Comparison of ENCODE assay signal across 14 cellular contexts in genomic region chr3:61650276-61650675, GRCh38.
DNase-seq lines count a peak whose midpoint lies in the region; ATAC-seq and TF ChIP-seq lines count a peak whose summit lies in the region.
"Had no signal": no experiment of that assay in that cellular context is flagged by ENCODE, and none has a peak within 500 bp of the region (broad histone marks: within the 10 kb centered on the region; RNA-seq: fewer than 3 reads in every experiment).

No MANE protein-coding gene starts in this region.

- H3K36me3 ChIP-seq in gastroesophageal sphincter (no peaks in the 10 kb centered on the region), prostate gland (no peaks in the 10 kb centered on the region)
- H3K36me3 ChIP-seq: upper lobe of left lung had no signal

- TF ChIP-seq EP300 in gastroesophageal sphincter (IDR thresholded peaks at IDR 0.05), result no peak

- H3K4me3 ChIP-seq in gastroesophageal sphincter, result no peak overlapping the region
- H3K4me3 ChIP-seq in prostate gland, result no peak overlapping the region
- H3K4me3 ChIP-seq: BLaER1 treated with 17β-estradiol and CSF1 and Interleukin-3, amounts not matched to agents 10 nM and 100 nM; upper lobe of left lung had no signal

- no peak for TF ChIP-seq CTCF in C4-2B (conservative IDR thresholded peaks at IDR 0.05)
- no peak for TF ChIP-seq CTCF in VCaP (conservative IDR thresholded peaks at IDR 0.05)
- no peak for TF ChIP-seq CTCF in gastroesophageal sphincter (IDR thresholded peaks at IDR 0.05)
- TF ChIP-seq CTCF in prostate gland (IDR thresholded peaks at IDR 0.05), result no peak

- H3K36me3 Mint-ChIP-seq in activated CD8-positive, alpha-beta memory T cell treated with anti-CD3 and anti-CD28 coated beads, Interleukin-2, amount 10 ng/mL, durations not matched to agents 7 days and 5 days, result no peaks in the 10 kb centered on the region
- H3K36me3 Mint-ChIP-seq: naive B cell had no signal

- intact Hi-C loops in prostate gland (cut with DNase I), result no loop called here

- H3K4me1 ChIP-seq in gastroesophageal sphincter (peaks cover 0 to 19% (median 3%) of the 10 kb centered on the region in 3 donors), prostate gland (replicated peaks) (no peaks in the 10 kb centered on the region)

- no peaks in the 10 kb centered on the region for H3K27me3 ChIP-seq in gastroesophageal sphincter
- no peaks in the 10 kb centered on the region for H3K27me3 ChIP-seq in prostate gland (replicated peaks; ENCODE audit: insufficient read depth)
- H3K27me3 ChIP-seq: BLaER1 treated with 17β-estradiol and CSF1 and Interleukin-3, amounts not matched to agents 10 nM and 100 nM; upper lobe of left lung had no signal

- H3K27ac ChIP-seq in C4-2B (peak overlapping the region; percentile 34; the same call in 1 of the 2 replicates), VCaP (peak overlapping the region; percentile 32), gastroesophageal sphincter (peak overlapping the region in 3 of 4 donors; percentile 11 to 53 (median 48)), prostate gland (no peak overlapping the region)
- H3K27ac ChIP-seq: BLaER1 treated with 17β-estradiol and CSF1 and Interleukin-3, amounts not matched to agents 10 nM and 100 nM; upper lobe of left lung had no signal

- TF ChIP-seq POLR2A in gastroesophageal sphincter (IDR thresholded peaks at IDR 0.05) (no peak), prostate gland (IDR thresholded peaks at IDR 0.05) (no peak)

- CTCF ChIA-PET in activated CD8-positive, alpha-beta memory T cell treated with anti-CD3 and anti-CD28 coated beads, Interleukin-2, amount 10 ng/mL, durations not matched to agents 7 days and 5 days (lab: Charles Lee), result no interaction called here

- peak; percentile 83 for ATAC-seq in gastroesophageal sphincter
- ATAC-seq in stimulated activated naive CD8-positive, alpha-beta T cell treated with anti-CD3 and anti-CD28 coated beads, Interleukin-15, amount 100 ng/mL, for 72 hours, result no peak
- no peak for ATAC-seq in activated CD8-positive, alpha-beta memory T cell treated with anti-CD3 and anti-CD28 coated beads, Interleukin-2, amount 10 ng/mL, durations not matched to agents 7 days and 5 days

- no peaks in the 10 kb centered on the region for H3K4me1 Mint-ChIP-seq in stimulated activated naive CD8-positive, alpha-beta T cell treated with anti-CD3 and anti-CD28 coated beads, Interleukin-15, amount 100 ng/mL, for 72 hours
- no peaks in the 10 kb centered on the region for H3K4me1 Mint-ChIP-seq in activated CD8-positive, alpha-beta memory T cell treated with anti-CD3 and anti-CD28 coated beads, Interleukin-2, amount 10 ng/mL, durations not matched to agents 7 days and 5 days
- H3K4me1 Mint-ChIP-seq: naive B cell had no signal

- H3K9me3 ChIP-seq in gastroesophageal sphincter (no peaks in the 10 kb centered on the region), prostate gland (no peaks in the 10 kb centered on the region)
- H3K9me3 ChIP-seq: upper lobe of left lung had no signal

- H3K27ac Mint-ChIP-seq in stimulated activated naive CD8-positive, alpha-beta T cell treated with anti-CD3 and anti-CD28 coated beads, Interleukin-15, amount 100 ng/mL, for 72 hours, result no peak overlapping the region
- no peak overlapping the region for H3K27ac Mint-ChIP-seq in activated CD8-positive, alpha-beta memory T cell treated with anti-CD3 and anti-CD28 coated beads, Interleukin-2, amount 10 ng/mL, durations not matched to agents 7 days and 5 days
- H3K27ac Mint-ChIP-seq: naive B cell had no signal

- H3K9me3 Mint-ChIP-seq in stimulated activated naive CD8-positive, alpha-beta T cell treated with anti-CD3 and anti-CD28 coated beads, Interleukin-15, amount 100 ng/mL, for 72 hours, result no peaks in the 10 kb centered on the region
- H3K9me3 Mint-ChIP-seq in activated CD8-positive, alpha-beta memory T cell treated with anti-CD3 and anti-CD28 coated beads, Interleukin-2, amount 10 ng/mL, durations not matched to agents 7 days and 5 days (ENCODE audit: low read depth), result no peaks in the 10 kb centered on the region

- no peak overlapping the region for H3K4me3 Mint-ChIP-seq in stimulated activated naive CD8-positive, alpha-beta T cell treated with anti-CD3 and anti-CD28 coated beads, Interleukin-15, amount 100 ng/mL, for 72 hours
- H3K4me3 Mint-ChIP-seq in activated CD8-positive, alpha-beta memory T cell treated with anti-CD3 and anti-CD28 coated beads, Interleukin-2, amount 10 ng/mL, durations not matched to agents 7 days and 5 days, result no peak overlapping the region
- H3K4me3 Mint-ChIP-seq: naive B cell had no signal

- H3K27me3 Mint-ChIP-seq in stimulated activated naive CD8-positive, alpha-beta T cell treated with anti-CD3 and anti-CD28 coated beads, Interleukin-15, amount 100 ng/mL, for 72 hours, result no peaks in the 10 kb centered on the region
- H3K27me3 Mint-ChIP-seq in activated CD8-positive, alpha-beta memory T cell treated with anti-CD3 and anti-CD28 coated beads, Interleukin-2, amount 10 ng/mL, durations not matched to agents 7 days and 5 days, result no peaks in the 10 kb centered on the region
- H3K27me3 Mint-ChIP-seq: naive B cell had no signal

- DNase-seq in prostate gland (ENCODE audit: low spot score) (peak; percentile 51), Kasumi-1 (lab: John Stamatoyannopoulos, UW) (no peak)
- DNase-seq in stimulated activated naive CD8-positive, alpha-beta T cell treated with anti-CD3 and anti-CD28 coated beads, Interleukin-15, amount 100 ng/mL, for 72 hours, result no peak
- DNase-seq in activated CD8-positive, alpha-beta memory T cell treated with anti-CD3 and anti-CD28 coated beads, Interleukin-2, amount 10 ng/mL, durations not matched to agents 7 days and 5 days, result no peak
- no peak for DNase-seq in activated effector memory CD4-positive, alpha-beta T cell treated with Interleukin-2 at 50 U/mL for 16 hours
- DNase-seq: naive B cell; NCI-H1105 treated with DMSO at 0.1 percent for 48 hours; stimulated activated CD4-positive, alpha-beta T cell treated with anti-CD3 and anti-CD28 coated beads, Interleukin-4, amount 100 ng/mL, for 24 hours; T-helper 2 cell; upper lobe of left lung had no signal

- 7 to 21% methylated on average over 7 of the region's 7 CpGs for WGBS in gastroesophageal sphincter (ENCODE audit: low coverage in 1 of 2), 2 donors
- 26% methylated on average over 7 of the region's 7 CpGs for WGBS in prostate gland

Comparison
In these comparisons a context has a peak if more than half of its experiments do, and no peak if none do; other contexts are left out.
1. H3K27ac ChIP-seq: peak in C4-2B (single experiment), VCaP (single experiment) and gastroesophageal sphincter (3 of 4); none in prostate gland (0 of 2).